8 cellular contexts compared by ENCODE assay signal in the genomic region with DNA sequence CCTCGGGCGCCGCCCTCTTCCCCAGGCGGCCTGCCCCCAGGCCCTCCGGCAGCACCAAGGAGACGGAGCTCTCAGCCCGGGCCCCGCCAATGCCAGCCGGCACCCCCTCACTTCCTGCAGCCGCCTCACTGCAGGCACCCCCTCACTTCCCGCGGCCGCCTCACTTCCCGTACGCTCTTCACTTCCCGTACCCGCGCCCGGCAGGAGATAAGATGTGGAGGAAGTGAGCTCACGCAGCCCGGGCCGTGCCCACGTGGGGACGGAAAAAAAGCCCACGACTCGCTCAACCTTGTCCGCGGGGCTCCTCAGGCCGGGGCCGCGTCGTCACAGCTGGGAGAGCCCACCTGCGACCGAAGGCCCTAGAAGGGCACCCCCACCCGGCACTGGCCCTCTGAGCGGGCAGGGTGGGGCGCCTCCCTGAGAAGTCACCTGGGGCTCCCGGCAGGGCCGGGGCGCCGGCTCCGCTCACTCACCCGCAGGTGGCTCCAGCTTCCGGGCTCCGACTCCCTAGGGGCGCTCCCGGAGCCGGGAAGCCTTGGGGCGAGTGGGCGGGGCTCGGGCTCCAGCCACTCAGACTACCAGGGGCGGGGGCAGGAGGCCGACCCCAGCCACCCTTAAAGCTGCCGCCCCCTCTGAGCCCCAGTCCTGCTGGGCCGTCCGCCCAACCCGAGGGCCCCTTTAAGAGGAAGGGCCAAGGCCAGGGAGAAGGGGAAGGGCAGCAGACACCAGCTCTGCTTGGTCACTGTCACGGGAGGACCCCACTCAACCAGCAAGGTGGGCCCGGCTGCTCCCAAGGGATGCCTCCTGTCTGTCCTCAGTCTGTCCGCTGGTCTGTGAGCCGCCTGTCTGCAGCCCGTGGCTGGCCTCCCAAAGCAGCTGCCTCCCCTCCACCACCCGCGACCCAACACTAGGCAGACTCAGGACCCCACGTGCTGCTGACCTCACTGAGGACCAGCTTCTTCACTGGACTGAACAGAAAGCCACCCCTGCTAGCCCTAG. TPM values are rescaled to one million over a fixed set of nuclear protein-coding genes. Genes with fewer than 3 reads are reported as not detected.
DNase-seq lines count a peak whose midpoint lies in the region; ATAC-seq and TF ChIP-seq lines count a peak whose summit lies in the region.

No MANE protein-coding gene starts in this region.

- peaks cover 41% of the 10 kb centered on the region for H3K4me1 Mint-ChIP-seq in activated naive CD8-positive, alpha-beta T cell treated with anti-CD3 and anti-CD28 coated beads for 36 hours

- TF ChIP-seq CTCF in parathyroid adenoma (IDR thresholded peaks at IDR 0.05) (no peak), tibial artery (IDR thresholded peaks at IDR 0.05) (no peak)

- DNase-seq in CMK (ENCODE audit: low read depth), result peak; percentile 83
- peak; percentile 85 to 86 for DNase-seq in Kasumi-1 (lab: John Stamatoyannopoulos, UW)
- DNase-seq in SKM-1 treated with dmso at 0.1 percent for 144 hours (lab: John Stamatoyannopoulos, UW; ENCODE audit: unreplicated experiment), result peak; percentile 89
- DNase-seq in activated naive CD8-positive, alpha-beta T cell treated with anti-CD3 and anti-CD28 coated beads for 36 hours, result peak; percentile 91
- DNase-seq in Right ventricle myocardium superior, result peak; percentile 91
- peak; percentile 81 to 87 for DNase-seq in tibial artery

- H3K4me3 ChIP-seq in parathyroid adenoma (ENCODE audit: low read depth, low read length) (peak overlapping the region; percentile 60), tibial artery (peak overlapping the region; percentile 60 to 94)

- H3K36me3 Mint-ChIP-seq in activated naive CD8-positive, alpha-beta T cell treated with anti-CD3 and anti-CD28 coated beads for 36 hours, result peaks cover 9% of the 10 kb centered on the region

- no peaks in the 10 kb centered on the region for H3K9me3 ChIP-seq in parathyroid adenoma (ENCODE audit: control insufficient read depth, low read length)
- H3K9me3 ChIP-seq in tibial artery, result no peaks in the 10 kb centered on the region

- H3K4me1 ChIP-seq in parathyroid adenoma, result peaks cover 7% of the 10 kb centered on the region
- peaks cover 5 to 58% (median 39%) of the 10 kb centered on the region in 4 donors for H3K4me1 ChIP-seq in tibial artery

- H3K27me3 Mint-ChIP-seq in activated naive CD8-positive, alpha-beta T cell treated with anti-CD3 and anti-CD28 coated beads for 36 hours, result no peaks in the 10 kb centered on the region

- H3K27me3 ChIP-seq in parathyroid adenoma (ENCODE audit: control insufficient read depth, insufficient read depth, low read length), result no peaks in the 10 kb centered on the region
- H3K27me3 ChIP-seq in tibial artery, result no peaks in the 10 kb centered on the region

- H3K36me3 ChIP-seq in parathyroid adenoma (ENCODE audit: control insufficient read depth, insufficient read depth, low read length), result no peaks in the 10 kb centered on the region
- peaks cover 0 to 2% (median 0%) of the 10 kb centered on the region in 3 donors for H3K36me3 ChIP-seq in tibial artery

- H3K27ac ChIP-seq in parathyroid adenoma (peak overlapping the region; percentile 72), tibial artery (peak overlapping the region; percentile 71 to 87)

- peak overlapping the region; percentile 94 for H3K27ac Mint-ChIP-seq in activated naive CD8-positive, alpha-beta T cell treated with anti-CD3 and anti-CD28 coated beads for 36 hours

- intact Hi-C loops in Right ventricle myocardium superior (cut with DNase I) (no loop called here), tibial artery (cut with DNase I; ENCODE audit: low total_unique reads) (loop anchor here (5.0 kb wide), 1 partner anchor 68 kb away; no protein-coding TSS in a partner anchor)

- peak overlapping the region; percentile 86 for H3K4me3 Mint-ChIP-seq in activated naive CD8-positive, alpha-beta T cell treated with anti-CD3 and anti-CD28 coated beads for 36 hours

- H3K79me2 ChIP-seq in parathyroid adenoma, result peaks cover 24% of the 10 kb centered on the region

- no peaks in the 10 kb centered on the region for H3K9me3 Mint-ChIP-seq in activated naive CD8-positive, alpha-beta T cell treated with anti-CD3 and anti-CD28 coated beads for 36 hours

- H2AFZ ChIP-seq in parathyroid adenoma, result peak overlapping the region; percentile 42

- peak overlapping the region; percentile 78 for H3K4me2 ChIP-seq in parathyroid adenoma (ENCODE audit: low read length)

- ATAC-seq in GM21381 (IDR thresholded peaks at IDR 0.05; ENCODE audit: unreplicated experiment) (peak; percentile 53), Right ventricle myocardium superior (ENCODE audit: poor library complexity) (peak; percentile 74)

- H3K9ac ChIP-seq in parathyroid adenoma, result no peak overlapping the region

RNA-seq across cellular contexts. Expression of gene PISD, which starts 31.4 kb away (rescaled TPM):
- total RNA-seq in activated naive CD8-positive, alpha-beta T cell treated with anti-CD3 and anti-CD28 coated beads for 36 hours, result 10 to 100 TPM; 43.4 to 45.8 TPM
- 16.6 TPM for total RNA-seq in Right ventricle myocardium superior

Comparison
In these comparisons a context has a peak if more than half of its experiments do, and no peak if none do; other contexts are left out.
1. Peak in every context shown above with its lines: DNase-seq, ATAC-seq, H3K4me3 ChIP-seq and H3K27ac ChIP-seq.